1 cellular context compared by ENCODE assay signal in the genomic region with DNA sequence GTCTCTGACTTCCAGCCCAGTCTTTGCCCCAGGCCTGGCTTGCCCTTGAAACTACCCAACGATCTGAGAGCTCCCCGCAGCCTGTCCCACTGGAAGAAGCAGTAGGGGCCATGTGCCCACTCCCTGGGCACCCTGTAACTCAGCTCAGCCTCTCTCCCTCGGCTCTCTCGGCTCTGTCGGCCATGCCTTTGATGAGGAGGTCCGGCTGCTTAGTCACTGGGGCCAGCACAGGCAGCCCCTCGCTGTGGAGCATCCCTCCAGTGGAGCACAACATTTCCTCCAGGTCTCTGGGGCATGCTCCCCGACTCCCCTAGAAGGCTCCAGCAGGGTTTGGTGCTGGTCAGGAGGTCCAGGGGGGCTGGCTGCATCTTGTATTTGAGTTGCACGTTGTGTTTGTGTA.
TF ChIP-seq lines count a peak whose summit lies in the region.

No MANE protein-coding gene starts in this region.

TF ChIP-seq in H1, 55 proteins besides CTCF, POLR2A, EP300 and RAD21:
- TF ChIP-seq, protein P1, sequence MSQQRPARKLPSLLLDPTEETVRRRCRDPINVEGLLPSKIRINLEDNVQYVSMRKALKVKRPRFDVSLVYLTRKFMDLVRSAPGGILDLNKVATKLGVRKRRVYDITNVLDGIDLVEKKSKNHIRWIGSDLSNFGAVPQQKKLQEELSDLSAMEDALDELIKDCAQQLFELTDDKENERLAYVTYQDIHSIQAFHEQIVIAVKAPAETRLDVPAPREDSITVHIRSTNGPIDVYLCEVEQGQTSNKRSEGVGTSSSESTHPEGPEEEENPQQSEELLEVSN (IDR thresholded peaks at IDR 0.05) = no peak
- TF ChIP-seq POU5F1 (IDR thresholded peaks at IDR 0.05; ENCODE audit: low read depth, low read length) = no peak
- TF ChIP-seq SAP30 (IDR thresholded peaks at IDR 0.05; ENCODE audit: insufficient read depth, insufficient replicate concordance, low read length) = no peak
- TF ChIP-seq TAF7 (optimal IDR thresholded peaks at IDR 0.05; ENCODE audit: borderline replicate concordance, low read depth, low read length) = no peak
- no peak for TF ChIP-seq CEBPB (IDR thresholded peaks at IDR 0.05; ENCODE audit: low read depth, low read length)
- TF ChIP-seq, protein P2, sequence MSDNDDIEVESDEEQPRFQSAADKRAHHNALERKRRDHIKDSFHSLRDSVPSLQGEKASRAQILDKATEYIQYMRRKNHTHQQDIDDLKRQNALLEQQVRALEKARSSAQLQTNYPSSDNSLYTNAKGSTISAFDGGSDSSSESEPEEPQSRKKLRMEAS (IDR thresholded peaks at IDR 0.05) = no peak
- no peak for TF ChIP-seq SP2 (IDR thresholded peaks at IDR 0.05; ENCODE audit: low read length)
- TF ChIP-seq CHD1 (IDR thresholded peaks at IDR 0.05; ENCODE audit: low read depth, low read length) = no peak
- no peak for TF ChIP-seq RFX5 (IDR thresholded peaks at IDR 0.05; ENCODE audit: borderline replicate concordance, low read depth, low read length)
- no peak for TF ChIP-seq HDAC6 (IDR thresholded peaks at IDR 0.05; ENCODE audit: low read depth, low read length)
- no peak for TF ChIP-seq RBBP5 (IDR thresholded peaks at IDR 0.05; ENCODE audit: borderline replicate concordance, low read depth, low read length)
- no peak for TF ChIP-seq CHD2 (IDR thresholded peaks at IDR 0.05; ENCODE audit: low read length)
- no peak for TF ChIP-seq JUND (IDR thresholded peaks at IDR 0.05; ENCODE audit: low read length)
- no peak for TF ChIP-seq EZH2 (IDR thresholded peaks at IDR 0.05; ENCODE audit: low read depth, low read length, severe bottlenecking)
- TF ChIP-seq CBX8 (IDR thresholded peaks at IDR 0.05; ENCODE audit: borderline replicate concordance, low read depth, low read length) = no peak
- no peak for TF ChIP-seq SIX5 (IDR thresholded peaks at IDR 0.05; ENCODE audit: low read depth, low read length)
- no peak for TF ChIP-seq CBX5 (IDR thresholded peaks at IDR 0.05; ENCODE audit: low read depth, low read length)
- TF ChIP-seq EGR1 (IDR thresholded peaks at IDR 0.05; ENCODE audit: borderline replicate concordance, low read depth, low read length) = no peak
